7 cellular contexts compared by ENCODE assay signal in the genomic region with DNA sequence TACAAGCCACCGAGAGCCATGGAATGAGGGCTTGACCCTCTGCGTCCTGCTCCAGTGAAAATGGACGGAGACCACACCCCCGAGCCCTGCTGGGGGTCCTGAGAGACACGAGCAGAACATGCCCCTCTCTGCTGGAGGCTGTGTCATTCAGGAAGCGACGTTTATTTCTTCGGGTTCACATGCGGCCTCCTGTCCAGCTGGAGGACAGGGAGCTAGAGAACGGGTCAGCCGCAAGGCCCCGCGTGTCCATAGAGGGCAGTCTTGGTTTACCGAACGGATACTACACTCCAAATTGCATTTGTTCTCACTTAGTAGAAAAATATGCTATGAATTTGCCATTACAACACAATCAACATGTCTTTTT. TPM values are rescaled to one million over a fixed set of nuclear protein-coding genes. Genes with fewer than 3 reads are reported as not detected.
A peak's percentile ranks its signal among the peaks of the same experiment; 100 is the strongest.
DNase-seq lines count a peak whose midpoint lies in the region; TF ChIP-seq lines count a peak whose summit lies in the region.

No MANE protein-coding gene starts in this region.

- H3K4me3 Mint-ChIP-seq in nephron = peak overlapping the region in 1 of 3 experiments; percentile 34

- peak; percentile 67 to 80 (median 71) for TF ChIP-seq CTCF in nephron (IDR thresholded peaks at IDR 0.05; ENCODE audit: unreplicated experiment in 3 of 3)

- peaks cover under 1% of the 10 kb centered on the region for H3K36me3 Mint-ChIP-seq in nephron (ENCODE audit: low read depth)

- no peak for TF ChIP-seq POLR2A in erythroblast (IDR thresholded peaks at IDR 0.05; ENCODE audit: low read length)

- DNase-seq in GM03348 (ENCODE audit: low spot score) = peak; percentile 94
- peak; percentile 60 for DNase-seq in HT1080 (ENCODE audit: low read depth)
- DNase-seq in activated CD4-positive, alpha-beta T cell treated with anti-CD3 and anti-CD28 coated beads, Interleukin-2, amount 50 U/mL, for 1 hour = peak; percentile 38
- peak; percentile 31 to 51 for DNase-seq in erythroblast (lab: John Stamatoyannopoulos, UW)
- no peak for DNase-seq in NCI-H1436 treated with DMSO at 0.1 percent for 48 hours (lab: John Stamatoyannopoulos, UW)
- no peak for DNase-seq in superior temporal gyrus (ENCODE audit: extremely low spot score)

- H3K27ac Mint-ChIP-seq in nephron = no peak overlapping the region

- peaks cover 41% of the 10 kb centered on the region for H3K27me3 Mint-ChIP-seq in nephron (ENCODE audit: low read depth)

- H3K4me1 Mint-ChIP-seq in nephron = peaks cover 12% of the 10 kb centered on the region

- peaks cover under 1% of the 10 kb centered on the region for H3K9me3 Mint-ChIP-seq in nephron

RNA-seq across cellular contexts. Expression of gene MRPL36, which starts 36.1 kb away (rescaled TPM):
- 134 and 149 TPM in 2 replicates for total RNA-seq in HT1080 (2014; rRNA removed; shearing (Covaris generic))
- polyA plus RNA-seq in HT1080 (2015; cell fraction: cytosol; rRNA removed) = 105 and 108 TPM in 2 replicates
- polyA plus RNA-seq in HT1080 (2015; cell fraction: nucleus; rRNA removed) = 48.5 and 52.8 TPM in 2 replicates

RNA-seq across cellular contexts. Expression of gene NDUFS6, which starts 37.7 kb away (rescaled TPM):
- total RNA-seq in HT1080 (2014; rRNA removed; shearing (Covaris generic)) = 77.4 and 102 TPM in 2 replicates
- polyA plus RNA-seq in HT1080 (2015; cell fraction: cytosol; rRNA removed) = 106 and 165 TPM in 2 replicates
- 33.7 and 60.3 TPM in 2 replicates for polyA plus RNA-seq in HT1080 (2015; cell fraction: nucleus; rRNA removed)

Comparison
In these comparisons a context has a peak if more than half of its experiments do, and no peak if none do; other contexts are left out.
1. DNase-seq: peak in GM03348 (single experiment), HT1080 (single experiment), activated CD4-positive, alpha-beta T cell treated with anti-CD3 and anti-CD28 coated beads, Interleukin-2, amount 50 U/mL, for 1 hour (single experiment) and erythroblast (2 of 2); none in NCI-H1436 treated with DMSO at 0.1 percent for 48 hours (single experiment) and superior temporal gyrus (single experiment).